15 cellular contexts compared by ENCODE assay signal in genomic region chr1:227351443-227351842, GRCh38. TPM values are rescaled to one million over a fixed set of nuclear protein-coding genes. Genes with fewer than 3 reads are reported as not detected.
DNase-seq lines count a peak whose midpoint lies in the region; ATAC-seq, FAIRE-seq and TF ChIP-seq lines count a peak whose summit lies in the region.
"Had no signal": no experiment of that assay in that cellular context is flagged by ENCODE, and none has a peak within 500 bp of the region (broad histone marks: within the 10 kb centered on the region; RNA-seq: fewer than 3 reads in every experiment).

No MANE protein-coding gene starts in this region.

- no TSS peak for BruUV-seq in K562 (replicated peaks; lab: Mats Ljungman, UMichigan)

- 0% methylated on average over 1 of the region's 1 CpG for WGBS in K562 (ENCODE audit: insufficient coverage, low coverage, missing lambda C conversion rate)
- 0 to 25% (median 7%) methylated on average over 1 of the region's 1 CpG for WGBS in small intestine, 3 donors

- H3K36me3 ChIP-seq in K562 (ENCODE audit: control insufficient read depth, insufficient read depth, low read length) (no peaks in the 10 kb centered on the region), small intestine (ENCODE audit: control insufficient read depth in 2 of 2, insufficient read depth in 2 of 2, low read length in 2 of 2) (no peaks in the 10 kb centered on the region), MM.1S (replicated peaks; ENCODE audit: insufficient read depth, low read length) (no peaks in the 10 kb centered on the region)
- H3K36me3 ChIP-seq: HAP-1 had no signal

- intact Hi-C loops in K562 (cut with micrococcal nuclease): no loop called here
- intact Hi-C loops in left ventricle myocardium superior (cut with micrococcal nuclease): no loop called here

- DNase-seq in HTR-8/SVneo (ENCODE audit: insufficient read length, low spot score) (peak; percentile 21), K562 (ENCODE audit: extremely low read depth in 1 of 4, low spot score in 3 of 4) (no peak), left ventricle myocardium superior (no peak), small intestine (peak; percentile 40), MM.1S (no peak)
- no peak for DNase-seq in activated CD4-positive, alpha-beta T cell treated with anti-CD3 and anti-CD28 coated beads for 1 hour
- DNase-seq: CD4-positive, CD25-positive, alpha-beta regulatory T cell; cerebellar nuclear complex; GF-D8; naive B cell; NCI-H146; SHP77 had no signal

- peaks cover 3 to 7% of the 10 kb centered on the region in 2 experiments; a peak in 4 of 5 replicates for H3K4me1 ChIP-seq in K562 (replicated peaks in 1 of 2; ENCODE audit: control insufficient read depth in 2 of 2, insufficient read depth in 2 of 2, low read length in 2 of 2)
- H3K4me1 ChIP-seq in small intestine (ENCODE audit: control insufficient read depth in 2 of 2, insufficient read depth in 1 of 2, low read depth in 1 of 2, low read length in 1 of 2): no peaks in the 10 kb centered on the region
- peaks cover under 1% of the 10 kb centered on the region; the same call in 1 of the 2 replicates for H3K4me1 ChIP-seq in MM.1S (ENCODE audit: low read length)
- H3K4me1 ChIP-seq: HAP-1 had no signal

- CTCF ChIA-PET in K562 (lab: Yijun Ruan, JAX; ENCODE audit: low intra/inter-chr PET ratio): no interaction called here

- H3K9me3 ChIP-seq in K562 (replicated peaks; ENCODE audit: control insufficient read depth, insufficient read depth, low read depth, low read length) (no peaks in the 10 kb centered on the region), small intestine (ENCODE audit: control insufficient read depth, low read depth) (no peaks in the 10 kb centered on the region), MM.1S (replicated peaks; ENCODE audit: insufficient read depth, low read length) (no peaks in the 10 kb centered on the region)
- H3K9me3 ChIP-seq: HAP-1 had no signal

- no peaks in the 10 kb centered on the region for H3K9me1 ChIP-seq in K562 (ENCODE audit: control insufficient read depth, insufficient read depth, low read length)

- no peak for FAIRE-seq in HTR-8/SVneo (lab: Jason Lieb, UNC)
- no peak for FAIRE-seq in K562 (lab: Jason Lieb, UNC)
- no peak for FAIRE-seq in small intestine (lab: Jason Lieb, UNC)

- H3K4me2 ChIP-seq in K562 (ENCODE audit: insufficient read depth, low read length) (no peak overlapping the region), MM.1S (ENCODE audit: low read depth, low read length) (no peak overlapping the region)

- H3K27me3 ChIP-seq in K562 (ENCODE audit: control insufficient read depth in 2 of 2, insufficient read depth in 2 of 2, low read length in 2 of 2) (no peaks in the 10 kb centered on the region), small intestine (ENCODE audit: control insufficient read depth in 2 of 2, insufficient read depth in 2 of 2, low read length in 2 of 2) (no peaks in the 10 kb centered on the region), MM.1S (replicated peaks; ENCODE audit: insufficient read depth, low read length) (no peaks in the 10 kb centered on the region)

- in situ Hi-C loops in K562 (cut with MboI): no loop called here

- no peak for TF ChIP-seq RAD21 in K562 (CRISPR knock-in tag; conservative IDR thresholded peaks at IDR 0.05 in 1 of 2, IDR thresholded peaks at IDR 0.05 in 1 of 2)

- H3K27ac ChIP-seq in K562 (ENCODE audit: extremely low read depth, low read depth, low read length) (no peak overlapping the region), small intestine (ENCODE audit: low read depth in 1 of 2, low read length in 1 of 2) (no peak overlapping the region), MM.1S (ENCODE audit: low read length) (no peak overlapping the region)

- H3K9ac ChIP-seq in K562 (ENCODE audit: insufficient read depth in 1 of 2, low read depth in 2 of 2, low read length in 2 of 2) (no peak overlapping the region), MM.1S (ENCODE audit: low read length) (no peak overlapping the region)

- no peaks in the 10 kb centered on the region for H3K79me2 ChIP-seq in K562 (ENCODE audit: control insufficient read depth, insufficient read depth, low read length)
- no peaks in the 10 kb centered on the region for H3K79me2 ChIP-seq in MM.1S (ENCODE audit: low read length)

- POLR2A ChIA-PET in K562 (lab: Yijun Ruan, JAX): interaction anchor here (1.0 kb wide), 1 partner anchor 16 kb away, joined by 4 read pairs; no protein-coding TSS in a partner anchor

- no peaks in the 10 kb centered on the region for H3F3A ChIP-seq in MM.1S (ENCODE audit: insufficient read depth, low read length)

- TF ChIP-seq CTCF in K562 (IDR thresholded peaks at IDR 0.05 in 2 of 3, conservative IDR thresholded peaks at IDR 0.05 in 1 of 3; ENCODE audit: insufficient read depth in 2 of 3, low read depth in 1 of 3, low read length in 3 of 3) (no peak), MM.1S (IDR thresholded peaks at IDR 0.05; ENCODE audit: low read length) (no peak)

- H3K4me3 ChIP-seq in K562: no peak overlapping the region
- H3K4me3 ChIP-seq in small intestine (ENCODE audit: low read depth in 1 of 2, low read length in 2 of 2): no peak overlapping the region
- no peak overlapping the region for H3K4me3 ChIP-seq in MM.1S (ENCODE audit: low read length)
- H3K4me3 ChIP-seq: HAP-1 had no signal

- H4K20me1 ChIP-seq in K562 (replicated peaks; ENCODE audit: control insufficient read depth, insufficient read depth, low read length) (no peaks in the 10 kb centered on the region), MM.1S (ENCODE audit: insufficient read depth, low read length) (no peaks in the 10 kb centered on the region)

- H3K9me2 ChIP-seq in MM.1S (replicated peaks; ENCODE audit: insufficient read depth, low read length): no peaks in the 10 kb centered on the region

- ATAC-seq in K562 (no peak), left ventricle myocardium superior (peak; percentile 82), GM21381 (IDR thresholded peaks at IDR 0.05; ENCODE audit: unreplicated experiment) (no peak)
- ATAC-seq: esophagus mucosa had no signal

- TF ChIP-seq POLR2A in K562 (conservative IDR thresholded peaks at IDR 0.05): no peak

- TF ChIP-seq EP300 in K562 (IDR thresholded peaks at IDR 0.05; ENCODE audit: low read length): no peak

- H2AFZ ChIP-seq in K562 (ENCODE audit: low read depth, low read length): no peak overlapping the region
- no peak overlapping the region for H2AFZ ChIP-seq in MM.1S (ENCODE audit: low read length)

TF ChIP-seq in K562, 482 proteins besides CTCF, POLR2A, EP300 and RAD21:
- TF ChIP-seq, protein P1, sequence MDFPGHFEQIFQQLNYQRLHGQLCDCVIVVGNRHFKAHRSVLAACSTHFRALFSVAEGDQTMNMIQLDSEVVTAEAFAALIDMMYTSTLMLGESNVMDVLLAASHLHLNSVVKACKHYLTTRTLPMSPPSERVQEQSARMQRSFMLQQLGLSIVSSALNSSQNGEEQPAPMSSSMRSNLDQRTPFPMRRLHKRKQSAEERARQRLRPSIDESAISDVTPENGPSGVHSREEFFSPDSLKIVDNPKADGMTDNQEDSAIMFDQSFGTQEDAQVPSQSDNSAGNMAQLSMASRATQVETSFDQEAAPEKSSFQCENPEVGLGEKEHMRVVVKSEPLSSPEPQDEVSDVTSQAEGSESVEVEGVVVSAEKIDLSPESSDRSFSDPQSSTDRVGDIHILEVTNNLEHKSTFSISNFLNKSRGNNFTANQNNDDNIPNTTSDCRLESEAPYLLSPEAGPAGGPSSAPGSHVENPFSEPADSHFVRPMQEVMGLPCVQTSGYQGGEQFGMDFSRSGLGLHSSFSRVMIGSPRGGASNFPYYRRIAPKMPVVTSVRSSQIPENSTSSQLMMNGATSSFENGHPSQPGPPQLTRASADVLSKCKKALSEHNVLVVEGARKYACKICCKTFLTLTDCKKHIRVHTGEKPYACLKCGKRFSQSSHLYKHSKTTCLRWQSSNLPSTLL (IDR thresholded peaks at IDR 0.05): peak; percentile 79
- TF ChIP-seq HINFP (tag; conservative IDR thresholded peaks at IDR 0.05; ENCODE audit: low read depth) (peak; percentile 86), TFAM (CRISPR knock-in tag; conservative IDR thresholded peaks at IDR 0.05) (no peak), HNRNPUL1 (IDR thresholded peaks at IDR 0.05; ENCODE audit: low read length) (no peak)

RNA-seq across cellular contexts. Expression of gene CDC42BPA, which starts 33.2 kb away (rescaled TPM):
- total RNA-seq in K562 (2011; cell fraction: chromatin; rRNA removed; ENCODE audit: low replicate concordance): 57.9 and 301 TPM in 2 replicates
- total RNA-seq in K562 (2011; cell fraction: nucleolus; rRNA removed): 30.5 and 47.2 TPM in 2 replicates
- 88.9 and 189 TPM in 2 replicates for total RNA-seq in K562 (2011; cell fraction: nucleoplasm; rRNA removed)
- 41.1 and 57.4 TPM in 2 replicates for total RNA-seq in K562 (2014; rRNA removed)
- total RNA-seq in K562 (2014; rRNA removed; fragmentation: Illumina TruSeq; extraction: Trizol): 69.8 and 76.9 TPM in 2 replicates
- 73.9 and 77.5 TPM in 2 replicates for total RNA-seq in K562 (2015; rRNA removed; fragmentation: Illumina TruSeq; extraction: Trizol)
- total RNA-seq in K562 (2021): 49.8 and 54.9 TPM in 2 replicates
- 27.7 and 44.1 TPM in 2 replicates for polyA plus RNA-seq in K562 (2011; rRNA removed)
- polyA plus RNA-seq in K562 (2011; cell fraction: cytosol; rRNA removed): 16.9 and 17.7 TPM in 2 replicates
- polyA plus RNA-seq in K562 (2011; cell fraction: nucleus; rRNA removed): 29.4 and 39.0 TPM in 2 replicates
- polyA plus RNA-seq in K562 (2012): 25.7 and 29.0 TPM in 2 replicates
- polyA plus RNA-seq in K562 (2014; fragmentation: Illumina TruSeq; extraction: Trizol): 31.6 and 34.5 TPM in 2 replicates
- 10 to 100 TPM in 1 of 2 experiments, 1 to 10 TPM in 1; 8.0 to 52.1 TPM for polyA plus RNA-seq in K562 (2014; fragmentation: Nextera tagmentation; extraction: Ambion mirVana)
- polyA plus RNA-seq in K562 (2014; rRNA removed): 27.0 and 27.4 TPM in 2 replicates
- polyA minus RNA-seq in K562 (2011; rRNA and poly(A)+ RNA removed): 164 and 196 TPM in 2 replicates
- 34.5 and 62.7 TPM in 2 replicates for polyA minus RNA-seq in K562 (2011; cell fraction: cytosol; rRNA and poly(A)+ RNA removed)
- 138 and 164 TPM in 2 replicates for polyA minus RNA-seq in K562 (2011; cell fraction: nucleus; rRNA and poly(A)+ RNA removed)
- 37.4 TPM for total RNA-seq in left ventricle myocardium superior
- 10 to 100 TPM; 10.8 to 15.2 (median 12.5) TPM for polyA plus RNA-seq in small intestine

Comparison
In these comparisons a context has a peak if more than half of its experiments do, and no peak if none do; other contexts are left out.
1. DNase-seq: peak in HTR-8/SVneo (single experiment) and small intestine (single experiment); none in K562 (0 of 4), left ventricle myocardium superior (single experiment), MM.1S (single experiment) and activated CD4-positive, alpha-beta T cell treated with anti-CD3 and anti-CD28 coated beads for 1 hour (single experiment).